8 cellular contexts compared by ENCODE assay signal in genomic region chr12:53159195-53159834, GRCh38. TPM values are rescaled to one million over a fixed set of nuclear protein-coding genes. Genes with fewer than 3 reads are reported as not detected.
A peak's percentile ranks its signal among the peaks of the same experiment; 100 is the strongest.
DNase-seq lines count a peak whose midpoint lies in the region; ATAC-seq and TF ChIP-seq lines count a peak whose summit lies in the region.

No MANE protein-coding gene starts in this region.

- H3K9me3 ChIP-seq in HUES6 (ENCODE audit: control insufficient read depth, insufficient read depth, low read depth, low read length): no peaks in the 10 kb centered on the region
- no peaks in the 10 kb centered on the region for H3K9me3 ChIP-seq in endodermal cell (ENCODE audit: control insufficient read depth, low read length)

- H3K27me3 ChIP-seq in HUES6 (ENCODE audit: control insufficient read depth, insufficient read depth, low read length): peaks cover 42% of the 10 kb centered on the region
- no peaks in the 10 kb centered on the region for H3K27me3 ChIP-seq in endodermal cell (ENCODE audit: control insufficient read depth, insufficient read depth, low read length, poor library complexity, severe bottlenecking)

- H3K36me3 ChIP-seq in HUES6 (ENCODE audit: control insufficient read depth, insufficient read depth, low read length) (no peaks in the 10 kb centered on the region), endodermal cell (ENCODE audit: control insufficient read depth, insufficient read depth, low read length) (no peaks in the 10 kb centered on the region)

- H3K9ac ChIP-seq in HUES6 (ENCODE audit: low read length) (no peak overlapping the region), endodermal cell (ENCODE audit: extremely low read depth, low read length, poor library complexity, severe bottlenecking) (no peak overlapping the region)

- peak; percentile 97 for TF ChIP-seq CTCF in endodermal cell (conservative IDR thresholded peaks at IDR 0.05)
- peak; percentile 94 for TF ChIP-seq CTCF in mesothelial cell of epicardium (IDR thresholded peaks at IDR 0.05; ENCODE audit: unreplicated experiment)

- ATAC-seq in GM19035 (IDR thresholded peaks at IDR 0.05; ENCODE audit: unreplicated experiment): peak; percentile 79

- no peak overlapping the region for H3K27ac Mint-ChIP-seq in endodermal cell
- no peak overlapping the region for H3K27ac Mint-ChIP-seq in mesothelial cell of epicardium

- H3K4me1 ChIP-seq in HUES6 (ENCODE audit: control insufficient read depth, insufficient read depth, low read length) (no peaks in the 10 kb centered on the region), endodermal cell (ENCODE audit: control insufficient read depth, insufficient read depth, low read length) (no peaks in the 10 kb centered on the region)

- H3K27ac ChIP-seq in HUES6 (ENCODE audit: low read depth, low read length): no peak overlapping the region
- no peak overlapping the region for H3K27ac ChIP-seq in endodermal cell (ENCODE audit: low read depth, low read length)

- H3K36me3 Mint-ChIP-seq in endodermal cell (ENCODE audit: low read depth) (peaks cover 1% of the 10 kb centered on the region), mesothelial cell of epicardium (peaks cover 12% of the 10 kb centered on the region)

- WGBS in endodermal cell (ENCODE audit: insufficient coverage in 1 of 2, insufficient read length in 1 of 2), 2 experiments: 21 to 27% methylated on average over 7 to 13 of the region's 14 CpGs

- H3K4me3 ChIP-seq in HUES6 (ENCODE audit: low read depth, low read length) (peak overlapping the region; percentile 30; the same call in 1 of the 2 replicates), endodermal cell (ENCODE audit: low read length) (no peak overlapping the region)

- H3K9me3 Mint-ChIP-seq in endodermal cell: no peaks in the 10 kb centered on the region
- no peaks in the 10 kb centered on the region for H3K9me3 Mint-ChIP-seq in mesothelial cell of epicardium

- H3K4me1 Mint-ChIP-seq in endodermal cell (peaks cover 6% of the 10 kb centered on the region), mesothelial cell of epicardium (no peaks in the 10 kb centered on the region)

- H3K4me3 Mint-ChIP-seq in endodermal cell: no peak overlapping the region
- no peak overlapping the region for H3K4me3 Mint-ChIP-seq in mesothelial cell of epicardium

- DNase-seq in AG20443 (ENCODE audit: low spot score) (peak; percentile 93), NOMO-1 treated with dmso at 0.1 percent for 144 hours (lab: John Stamatoyannopoulos, UW; ENCODE audit: unreplicated experiment) (peak; percentile 49), endodermal cell (peak; percentile 99), mesothelial cell of epicardium (ENCODE audit: low spot score in 2 of 2, unreplicated experiment in 2 of 2) (peak; percentile 48 to 87)
- DNase-seq in activated CD8-positive, alpha-beta memory T cell treated with anti-CD3 and anti-CD28 coated beads for 4 hours (ENCODE audit: low read depth in 2 of 2): peak; percentile 78 to 83
- DNase-seq in stimulated activated CD8-positive, alpha-beta memory T cell treated with anti-CD3 and anti-CD28 coated beads, Interleukin-4, amount 100 ng/mL, for 24 hours (ENCODE audit: low read depth): peak; percentile 81

- H3K27me3 Mint-ChIP-seq in endodermal cell (ENCODE audit: insufficient read depth) (peaks cover 40% of the 10 kb centered on the region), mesothelial cell of epicardium (ENCODE audit: low read depth) (no peaks in the 10 kb centered on the region)

RNA-seq across cellular contexts. Expression of gene ZNF740, which starts 21.2 kb away (rescaled TPM):
- total RNA-seq in endodermal cell (10 to 100 TPM; 54.0 to 54.6 TPM), mesothelial cell of epicardium (96.5 to 105 TPM (median 97.5 TPM) in 3 replicates)
- polyA plus RNA-seq in endodermal cell (2013, experiment 1 of 2): 31.5 TPM
- 26.9 TPM for polyA plus RNA-seq in endodermal cell (2013, experiment 2 of 2)

RNA-seq across cellular contexts. Expression of gene CSAD, which starts 21.4 kb away (rescaled TPM):
- total RNA-seq in endodermal cell (10 to 100 TPM; 24.9 to 38.2 TPM), mesothelial cell of epicardium (120 to 129 TPM (median 125 TPM) in 3 replicates)
- polyA plus RNA-seq in endodermal cell (2013, experiment 1 of 2): 20.2 TPM
- polyA plus RNA-seq in endodermal cell (2013, experiment 2 of 2): 23.9 TPM

RNA-seq across cellular contexts. Expression of gene ITGB7, which starts 47.7 kb away (rescaled TPM):
- total RNA-seq in endodermal cell (1 to 10 TPM; 1.4 TPM), mesothelial cell of epicardium (3.2 to 4.9 TPM (median 4.6 TPM) in 3 replicates)
- 0.18 TPM for polyA plus RNA-seq in endodermal cell (2013, experiment 1 of 2)
- 0.46 TPM for polyA plus RNA-seq in endodermal cell (2013, experiment 2 of 2)

RNA-seq across cellular contexts. Expression of gene SOAT2, which starts 56.0 kb away (rescaled TPM):
- total RNA-seq in endodermal cell (under 1 TPM; 0.46 to 0.71 TPM), mesothelial cell of epicardium (0.13 to 0.40 TPM (median 0.20 TPM) in 3 replicates)
- 0.28 TPM for polyA plus RNA-seq in endodermal cell (2013, experiment 1 of 2)
- 0.21 TPM for polyA plus RNA-seq in endodermal cell (2013, experiment 2 of 2)

Comparison
In these comparisons a context has a peak if more than half of its experiments do, and no peak if none do; other contexts are left out.
1. DNase-seq: peak in every context shown above with its lines; median percentile 99 in endodermal cell; 93 in AG20443; 81 in stimulated activated CD8-positive, alpha-beta memory T cell treated with anti-CD3 and anti-CD28 coated beads, Interleukin-4, amount 100 ng/mL, for 24 hours; 80 in activated CD8-positive, alpha-beta memory T cell treated with anti-CD3 and anti-CD28 coated beads for 4 hours; 68 in mesothelial cell of epicardium; 49 in NOMO-1 treated with dmso at 0.1 percent for 144 hours.